4 cellular contexts compared by ENCODE assay signal in genomic region chr7:143714581-143715459, GRCh38. TPM values are rescaled to one million over a fixed set of nuclear protein-coding genes. Genes with fewer than 3 reads are reported as not detected.
"Had no signal": no experiment of that assay in that cellular context is flagged by ENCODE, and none has a peak within 500 bp of the region (broad histone marks: within the 10 kb centered on the region; RNA-seq: fewer than 3 reads in every experiment).

No MANE protein-coding gene starts in this region.

RNA-seq across cellular contexts. Expression of gene CTAGE6, which starts 42.7 kb away (rescaled TPM):
- total RNA-seq: ascending aorta, cardiac septum, occipital lobe, right atrium auricular region had no signal
